19 cellular contexts compared by ENCODE assay signal in genomic region chr15:38843736-38844590, GRCh38.
DNase-seq lines count a peak whose midpoint lies in the region; ATAC-seq, FAIRE-seq and TF ChIP-seq lines count a peak whose summit lies in the region.
"Had no signal": no experiment of that assay in that cellular context is flagged by ENCODE, and none has a peak within 500 bp of the region (broad histone marks: within the 10 kb centered on the region; RNA-seq: fewer than 3 reads in every experiment).

No MANE protein-coding gene starts in this region.

- DNase-seq in BJ (ENCODE audit: low read depth) (peak; percentile 74), LHCN-M2 (ENCODE audit: low read depth) (peak; percentile 58), endothelial cell of umbilical vein (ENCODE audit: low read depth, low spot score) (peak; percentile 95), neural progenitor cell (ENCODE audit: low spot score) (no peak), NCI-H2029 treated with DMSO at 0.1 percent for 48 hours (lab: John Stamatoyannopoulos, UW) (no peak), natural killer cell (no peak)
- DNase-seq: activated CD8-positive, alpha-beta T cell treated with anti-CD3 and anti-CD28 coated beads for 36 hours; CD8-positive, alpha-beta memory T cell; foreskin melanocyte; KBM-7; left cardiac atrium; OCI-M1; ovary; stimulated activated CD4-positive, alpha-beta T cell treated with anti-CD3 and anti-CD28 coated beads, Interleukin-2, amount 100 ng/mL, for 24 hours had no signal

- POLR2A ChIA-PET in BJ (lab: Charles Lee) (interaction anchor here (0.6 to 0.9 kb wide), 4 partner anchors 17 to 435 kb away, joined by 3 to 7 read pairs (median 4); no protein-coding TSS in a partner anchor), endothelial cell of umbilical vein (lab: Charles Lee) (interaction anchor here (0.6 to 2.3 kb wide), 8 partner anchors 10 to 742 kb away, joined by 3 to 19 read pairs (median 5); partner anchors contain the start of gene THBS1)

- no peaks in the 10 kb centered on the region for H3K27me3 ChIP-seq in BJ (ENCODE audit: control insufficient read depth, insufficient read depth, low read length)
- H3K27me3 ChIP-seq in endothelial cell of umbilical vein (ENCODE audit: control insufficient read depth in 2 of 2, insufficient read depth in 2 of 2, low read length in 2 of 2) = no peaks in the 10 kb centered on the region
- no peaks in the 10 kb centered on the region for H3K27me3 ChIP-seq in neural progenitor cell
- H3K27me3 ChIP-seq: ovary had no signal

- FAIRE-seq in endothelial cell of umbilical vein (lab: Jason Lieb, UNC) = peak; percentile 88

- H3K4me1 ChIP-seq in endothelial cell of umbilical vein (ENCODE audit: control insufficient read depth, extremely low read depth, insufficient read depth, low read length) (peaks cover 41% of the 10 kb centered on the region), neural progenitor cell (no peaks in the 10 kb centered on the region)

- TSS peak; percentile 87 for BruUV-seq in endothelial cell of umbilical vein (replicated peaks; lab: Mats Ljungman, UMichigan)

- peaks cover 22% of the 10 kb centered on the region for H3K4me1 Mint-ChIP-seq in nephron
- H3K4me1 Mint-ChIP-seq in neural progenitor cell = peaks cover 8% of the 10 kb centered on the region
- H3K4me1 Mint-ChIP-seq in natural killer cell = no peaks in the 10 kb centered on the region
- H3K4me1 Mint-ChIP-seq: stimulated activated memory B cell treated with anti-CD40 and anti-IgM and Interleukin-4, amounts not matched to agents 10 μg/mL and 1 μg/mL and 100 μg/mL, for 72 hours had no signal

- H3K36me3 ChIP-seq in BJ (ENCODE audit: control insufficient read depth, insufficient read depth, low read length) (no peaks in the 10 kb centered on the region), endothelial cell of umbilical vein (ENCODE audit: control insufficient read depth in 2 of 2, extremely low read depth in 1 of 2, insufficient read depth in 2 of 2, low read length in 2 of 2) (no peaks in the 10 kb centered on the region), neural progenitor cell (no peaks in the 10 kb centered on the region)
- H3K36me3 ChIP-seq: ovary had no signal

- H3K9me1 ChIP-seq in endothelial cell of umbilical vein (replicated peaks; ENCODE audit: control insufficient read depth, extremely low read depth, insufficient read depth, low read length) = no peaks in the 10 kb centered on the region

- no peak overlapping the region for H3K4me3 ChIP-seq in BJ (ENCODE audit: low read depth, low read length)
- peak overlapping the region in 1 of 3 experiments; percentile 15 for H3K4me3 ChIP-seq in endothelial cell of umbilical vein (replicated peaks in 1 of 3; ENCODE audit: insufficient read depth in 1 of 3, low read depth in 1 of 3, low read length in 3 of 3)
- no peak overlapping the region for H3K4me3 ChIP-seq in neural progenitor cell
- H3K4me3 ChIP-seq: ovary had no signal

- H3K27me3 Mint-ChIP-seq in nephron (ENCODE audit: low read depth) (no peaks in the 10 kb centered on the region), neural progenitor cell (ENCODE audit: insufficient read depth, low read depth) (peaks cover 5% of the 10 kb centered on the region), natural killer cell (ENCODE audit: low read depth in 2 of 2) (peaks cover 2 to 20% of the 10 kb centered on the region in 2 donors)

- H3K27ac ChIP-seq in endothelial cell of umbilical vein (ENCODE audit: insufficient read depth, low read depth, low read length) (peak overlapping the region; percentile 98), neural progenitor cell (no peak overlapping the region)
- H3K27ac ChIP-seq: ovary had no signal

- H3K4me2 ChIP-seq in endothelial cell of umbilical vein (ENCODE audit: insufficient read depth, low read length) (peak overlapping the region; percentile 65), neural progenitor cell (no peak overlapping the region)

- H3K36me3 Mint-ChIP-seq in nephron (ENCODE audit: low read depth) = peaks cover 7% of the 10 kb centered on the region
- H3K36me3 Mint-ChIP-seq in neural progenitor cell = no peaks in the 10 kb centered on the region
- no peaks in the 10 kb centered on the region for H3K36me3 Mint-ChIP-seq in natural killer cell
- H3K36me3 Mint-ChIP-seq: CD8-positive, alpha-beta memory T cell; stimulated activated memory B cell treated with anti-CD40 and anti-IgM and Interleukin-4, amounts not matched to agents 10 μg/mL and 1 μg/mL and 100 μg/mL, for 72 hours had no signal

- no peak for TF ChIP-seq CTCF in BJ (IDR thresholded peaks at IDR 0.05; ENCODE audit: insufficient read depth, low read depth, low read length)
- TF ChIP-seq CTCF in endothelial cell of umbilical vein (IDR thresholded peaks at IDR 0.05; ENCODE audit: extremely low read depth in 1 of 2, insufficient read depth in 1 of 2, low read depth in 1 of 2, low read length in 2 of 2) = no peak
- TF ChIP-seq CTCF in nephron (IDR thresholded peaks at IDR 0.05; ENCODE audit: unreplicated experiment in 3 of 3) = no peak
- no peak for TF ChIP-seq CTCF in neural progenitor cell (IDR thresholded peaks at IDR 0.05)
- TF ChIP-seq CTCF in natural killer cell (IDR thresholded peaks at IDR 0.05) = no peak

- H3K79me2 ChIP-seq in endothelial cell of umbilical vein (ENCODE audit: control insufficient read depth, insufficient read depth, low read length) (no peaks in the 10 kb centered on the region), neural progenitor cell (ENCODE audit: low read depth) (no peaks in the 10 kb centered on the region)

- ATAC-seq in GM21360 (IDR thresholded peaks at IDR 0.05; ENCODE audit: unreplicated experiment) = no peak
- ATAC-seq in natural killer cell = no peak
- ATAC-seq: activated CD8-positive, alpha-beta T cell treated with anti-CD3 and anti-CD28 coated beads for 36 hours; HCT116; left cardiac atrium; stimulated activated memory B cell treated with anti-CD40 and anti-IgM and Interleukin-4, amounts not matched to agents 10 μg/mL and 1 μg/mL and 100 μg/mL, for 72 hours had no signal

- TF ChIP-seq POLR2A in endothelial cell of umbilical vein (IDR thresholded peaks at IDR 0.05; ENCODE audit: low read depth, low read length) = peak; percentile 61

- intact Hi-C loops in endothelial cell of umbilical vein (cut with micrococcal nuclease) = loop anchor here (1.0 to 5.0 kb wide), 9 partner anchors 16 to 738 kb away; partner anchors contain the start of gene THBS1
- intact Hi-C loops in natural killer cell (cut with micrococcal nuclease) = no loop called here

- H3K9ac ChIP-seq in endothelial cell of umbilical vein (replicated peaks; ENCODE audit: extremely low read depth, insufficient read depth, low read length) (peak overlapping the region; percentile 89), neural progenitor cell (no peak overlapping the region)

- H3F3A ChIP-seq in neural progenitor cell (ENCODE audit: low read depth) = no peaks in the 10 kb centered on the region

- dilution Hi-C loops in endothelial cell of umbilical vein (cut with MboI; ENCODE audit: extremely low pct_ligation_motif_present, low sequenced_read_pairs) = loop anchor here (25.0 kb wide), 1 partner anchor 293 kb away; no protein-coding TSS in a partner anchor

- H3K4me3 Mint-ChIP-seq in nephron (peak overlapping the region in 1 of 3 experiments; percentile 2), neural progenitor cell (no peak overlapping the region), natural killer cell (no peak overlapping the region)
- H3K4me3 Mint-ChIP-seq: activated CD8-positive, alpha-beta T cell treated with anti-CD3 and anti-CD28 coated beads for 36 hours; CD8-positive, alpha-beta memory T cell; stimulated activated memory B cell treated with anti-CD40 and anti-IgM and Interleukin-4, amounts not matched to agents 10 μg/mL and 1 μg/mL and 100 μg/mL, for 72 hours; T-helper 1 cell treated with Interleukin-12 subunit alpha and Interleukin-12 subunit beta and Interleukin-4 antibody, amounts not matched to agents 30 μg/mL and 1 μg/mL, for 36 hours had no signal

- H4K20me1 ChIP-seq in endothelial cell of umbilical vein (replicated peaks; ENCODE audit: control insufficient read depth, extremely low read depth, insufficient read depth, low read length) = no peaks in the 10 kb centered on the region
- H4K20me1 ChIP-seq in neural progenitor cell (ENCODE audit: low read depth) = no peaks in the 10 kb centered on the region

- H3K27ac Mint-ChIP-seq in nephron (peak overlapping the region; percentile 19 to 80 (median 46)), neural progenitor cell (no peak overlapping the region), natural killer cell (no peak overlapping the region)
- H3K27ac Mint-ChIP-seq: activated CD8-positive, alpha-beta T cell treated with anti-CD3 and anti-CD28 coated beads for 36 hours; CD8-positive, alpha-beta memory T cell; stimulated activated memory B cell treated with anti-CD40 and anti-IgM and Interleukin-4, amounts not matched to agents 10 μg/mL and 1 μg/mL and 100 μg/mL, for 72 hours; T-helper 1 cell treated with Interleukin-12 subunit alpha and Interleukin-12 subunit beta and Interleukin-4 antibody, amounts not matched to agents 30 μg/mL and 1 μg/mL, for 36 hours had no signal

- CTCF ChIA-PET in BJ (lab: Yijun Ruan, JAX) = interaction anchor here (0.8 to 0.9 kb wide), 2 partner anchors 17 to 145 kb away, joined by 3 to 4 read pairs; no protein-coding TSS in a partner anchor
- CTCF ChIA-PET in endothelial cell of umbilical vein (lab: Charles Lee) = interaction anchor here (1.0 to 5.6 kb wide), 10 partner anchors 10 to 152 kb away, joined by 3 to 40 read pairs (median 6); no protein-coding TSS in a partner anchor

- peaks cover 16% of the 10 kb centered on the region for H3K9me3 Mint-ChIP-seq in nephron
- peaks cover 4% of the 10 kb centered on the region for H3K9me3 Mint-ChIP-seq in neural progenitor cell
- H3K9me3 Mint-ChIP-seq in natural killer cell = no peaks in the 10 kb centered on the region
- H3K9me3 Mint-ChIP-seq: activated CD8-positive, alpha-beta T cell treated with anti-CD3 and anti-CD28 coated beads for 36 hours; T-helper 1 cell treated with Interleukin-12 subunit alpha and Interleukin-12 subunit beta and Interleukin-4 antibody, amounts not matched to agents 30 μg/mL and 1 μg/mL, for 36 hours had no signal

- H3K9me3 ChIP-seq in endothelial cell of umbilical vein (replicated peaks; ENCODE audit: control insufficient read depth, insufficient read depth, low read length) = no peaks in the 10 kb centered on the region
- no peaks in the 10 kb centered on the region for H3K9me3 ChIP-seq in neural progenitor cell (ENCODE audit: low read depth)
- H3K9me3 ChIP-seq: ovary had no signal

- H2AFZ ChIP-seq in endothelial cell of umbilical vein (ENCODE audit: low read depth, low read length) (peak overlapping the region; percentile 18), neural progenitor cell (replicated peaks) (no peak overlapping the region)

TF ChIP-seq in endothelial cell of umbilical vein, 7 proteins besides CTCF, POLR2A, EP300 and RAD21 (continues in another document):
- TF ChIP-seq MYC (IDR thresholded peaks at IDR 0.05; ENCODE audit: low read depth, low read length) = peak; percentile 75
- TF ChIP-seq POLR2AphosphoS5 (IDR thresholded peaks at IDR 0.05; ENCODE audit: insufficient read depth, low read depth, low read length) = peak; percentile 85
- no peak for TF ChIP-seq MAX (IDR thresholded peaks at IDR 0.05; ENCODE audit: insufficient read depth, insufficient read length)

Comparison
In these comparisons a context has a peak if more than half of its experiments do, and no peak if none do; other contexts are left out.
1. DNase-seq: peak in BJ (single experiment), LHCN-M2 (single experiment) and endothelial cell of umbilical vein (single experiment); none in neural progenitor cell (single experiment), NCI-H2029 treated with DMSO at 0.1 percent for 48 hours (single experiment) and natural killer cell (single experiment).
2. H3K27ac Mint-ChIP-seq: peak in nephron (3 of 3); none in neural progenitor cell (single experiment) and natural killer cell (0 of 2).